In the genomic region with DNA sequence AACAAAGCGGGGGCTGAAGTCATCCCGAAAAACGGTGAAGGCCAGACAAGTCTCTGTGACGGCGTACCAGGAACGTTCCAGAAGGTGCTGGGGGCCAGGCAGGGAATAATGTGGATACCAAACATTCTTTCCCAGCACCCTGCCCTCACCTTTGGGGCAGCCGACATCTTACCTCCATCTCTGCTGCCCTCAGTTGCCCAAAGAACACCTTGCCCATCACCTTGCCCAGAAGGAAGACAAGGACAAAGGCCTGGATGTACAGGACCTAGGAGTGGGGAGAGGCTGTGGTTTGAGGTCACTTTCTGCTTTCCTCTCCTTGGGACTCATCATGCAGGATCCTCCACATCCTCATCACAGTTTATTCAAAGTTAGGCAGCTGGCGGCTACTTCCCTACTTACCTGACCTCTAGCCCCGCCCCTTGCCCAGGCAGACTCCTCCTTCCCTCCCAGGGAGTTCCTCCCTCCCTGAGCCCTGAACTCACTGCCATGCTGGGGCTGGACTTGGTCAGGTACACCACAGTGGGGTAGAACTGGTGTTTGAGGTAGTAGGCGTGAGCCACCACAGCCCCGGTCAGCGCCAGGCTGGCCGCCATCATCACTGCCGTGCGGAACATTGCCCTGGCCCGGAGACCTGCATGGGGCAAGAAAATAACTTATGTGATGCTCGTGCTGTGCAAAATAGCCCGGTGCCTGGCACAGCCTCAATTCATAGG, we compare ENCODE assay signal across 8 cellular contexts. TPM values are rescaled to one million over a fixed set of nuclear protein-coding genes. Genes with fewer than 3 reads are reported as not detected.
DNase-seq lines count a peak whose midpoint lies in the region; TF ChIP-seq lines count a peak whose summit lies in the region.

No MANE protein-coding gene starts in this region.

- H3K27ac ChIP-seq in SK-N-MC: no peak overlapping the region
- peak overlapping the region; percentile 94 to 98 for H3K27ac ChIP-seq in coronary artery
- H3K27ac ChIP-seq in mesodermal cell (ENCODE audit: low read depth, low read length, severe bottlenecking): no peak overlapping the region
- H3K27ac ChIP-seq in thyroid gland: peak overlapping the region in 1 of 3 donors; percentile 96

- peak overlapping the region; percentile 99 for H3K9ac ChIP-seq in SK-N-MC (ENCODE audit: insufficient read length)

- DNase-seq in AG10803 (ENCODE audit: low read depth) (no peak), H7 (peak; percentile 91), SK-N-MC (ENCODE audit: low read depth, low spot score) (no peak), coronary artery (ENCODE audit: low spot score) (peak; percentile 70), thyroid gland (peak; percentile 77 to 81), AG08396 (ENCODE audit: low spot score) (no peak), superior temporal gyrus (ENCODE audit: extremely low spot score) (no peak)

- H3K4me3 ChIP-seq in AG10803 (ENCODE audit: low read length): peak overlapping the region; percentile 94
- peak overlapping the region; percentile 96 for H3K4me3 ChIP-seq in H7 (ENCODE audit: insufficient read depth, low read depth, low read length)
- H3K4me3 ChIP-seq in SK-N-MC: peak overlapping the region; percentile 100
- peak overlapping the region; percentile 83 for H3K4me3 ChIP-seq in coronary artery
- H3K4me3 ChIP-seq in mesodermal cell (ENCODE audit: extremely low read depth, insufficient read depth, low read length, poor library complexity, severe bottlenecking): peak overlapping the region; percentile 99
- peak overlapping the region; percentile 50 to 90 (median 66) for H3K4me3 ChIP-seq in thyroid gland (replicated peaks in 1 of 3)

- no peak for TF ChIP-seq CTCF in AG10803 (conservative IDR thresholded peaks at IDR 0.05; ENCODE audit: low read length)
- no peak for TF ChIP-seq CTCF in coronary artery (IDR thresholded peaks at IDR 0.05)
- TF ChIP-seq CTCF in thyroid gland (IDR thresholded peaks at IDR 0.05): no peak

- no peaks in the 10 kb centered on the region for H3K9me3 ChIP-seq in SK-N-MC (ENCODE audit: low read depth, low read length)
- H3K9me3 ChIP-seq in mesodermal cell (ENCODE audit: control insufficient read depth, low read length): no peaks in the 10 kb centered on the region
- no peaks in the 10 kb centered on the region for H3K9me3 ChIP-seq in thyroid gland

- no peak for TF ChIP-seq POLR2A in thyroid gland (IDR thresholded peaks at IDR 0.05)

- H3K36me3 ChIP-seq in H7 (replicated peaks; ENCODE audit: control insufficient read depth, insufficient read depth, low read length) (peaks cover 29% of the 10 kb centered on the region), SK-N-MC (ENCODE audit: insufficient read depth, low read length) (peaks cover 17% of the 10 kb centered on the region; the same call in 1 of the 2 replicates), mesodermal cell (ENCODE audit: control insufficient read depth, insufficient read depth, low read length) (peaks cover 49% of the 10 kb centered on the region), thyroid gland (peaks cover 44 to 48% of the 10 kb centered on the region in 2 donors)

- no peaks in the 10 kb centered on the region for H3K27me3 ChIP-seq in H7 (ENCODE audit: control insufficient read depth, insufficient read depth, low read length)
- no peaks in the 10 kb centered on the region for H3K27me3 ChIP-seq in thyroid gland

- H3K4me1 ChIP-seq in mesodermal cell (ENCODE audit: control insufficient read depth, insufficient read depth, low read length, poor library complexity, severe bottlenecking) (peaks cover 9% of the 10 kb centered on the region), thyroid gland (peaks cover 24 to 29% of the 10 kb centered on the region in 2 donors)

- whole genome bisulfite sequencing in mesodermal cell (ENCODE audit: insufficient coverage in 2 of 2), 2 experiments: 56 to 63% methylated on average over 14 to 15 of the region's 18 CpGs
- WGBS in thyroid gland, 2 donors: 40 to 44% methylated on average over 18 of the region's 18 CpGs

- intact Hi-C loops in thyroid gland (cut with DNase I): loop anchor here (5.0 kb wide), 1 partner anchor 49 kb away; a partner anchor contains a TSS

RNA-seq across cellular contexts. Expression of a gene that starts 1.2 kb away (rescaled TPM):
- total RNA-seq in H7 (2014; rRNA removed; shearing (Covaris generic)): 11.5 and 21.9 TPM in 2 replicates
- 39.7 TPM for polyA plus RNA-seq in mesodermal cell (2013, experiment 1 of 2)
- 33.4 TPM for polyA plus RNA-seq in mesodermal cell (2013, experiment 2 of 2)
- total RNA-seq in thyroid gland: 100 to 1,000 TPM in 1 of 4 donors, 10 to 100 TPM in 3; 28.8 to 103 (median 69.7) TPM

RNA-seq across cellular contexts. Expression of a gene that starts 11.0 kb away (rescaled TPM):
- 89.9 and 93.3 TPM in 2 replicates for total RNA-seq in H7 (2014; rRNA removed; shearing (Covaris generic))
- 38.0 TPM for polyA plus RNA-seq in mesodermal cell (2013, experiment 1 of 2)
- polyA plus RNA-seq in mesodermal cell (2013, experiment 2 of 2): 31.1 TPM
- total RNA-seq in thyroid gland: 100 to 1,000 TPM in 2 of 4 donors, 10 to 100 TPM in 2; 70.9 to 112 (median 91.6) TPM

RNA-seq across cellular contexts. Expression of a gene that starts 11.2 kb away (rescaled TPM):
- 779 and 1,014 TPM in 2 replicates for total RNA-seq in H7 (2014; rRNA removed; shearing (Covaris generic))
- polyA plus RNA-seq in mesodermal cell (2013, experiment 1 of 2): 921 TPM
- 789 TPM for polyA plus RNA-seq in mesodermal cell (2013, experiment 2 of 2)
- total RNA-seq in thyroid gland: 1,000 to 10,000 TPM in 1 of 4 donors, 100 to 1,000 TPM in 3; 524 to 2,189 (median 600) TPM

RNA-seq across cellular contexts. Expression of a gene that starts 15.6 kb away (rescaled TPM):
- total RNA-seq in H7 (2014; rRNA removed; shearing (Covaris generic)): 14.1 and 22.5 TPM in 2 replicates
- 7.3 TPM for polyA plus RNA-seq in mesodermal cell (2013, experiment 1 of 2)
- polyA plus RNA-seq in mesodermal cell (2013, experiment 2 of 2): 4.8 TPM
- 10 to 100 TPM; 17.3 to 38.5 (median 25.9) TPM for total RNA-seq in thyroid gland

RNA-seq across cellular contexts. Expression of a gene that starts 21.5 kb away (rescaled TPM):
- total RNA-seq in H7 (2014; rRNA removed; shearing (Covaris generic)): 31.9 and 45.2 TPM in 2 replicates
- 40.0 TPM for polyA plus RNA-seq in mesodermal cell (2013, experiment 1 of 2)
- polyA plus RNA-seq in mesodermal cell (2013, experiment 2 of 2): 40.8 TPM
- total RNA-seq in thyroid gland: 10 to 100 TPM; 20.0 to 99.4 (median 53.5) TPM

Comparison
In these comparisons a context has a peak if more than half of its experiments do, and no peak if none do; other contexts are left out.
1. DNase-seq: peak in H7 (single experiment), coronary artery (single experiment) and thyroid gland (2 of 2); none in AG10803 (single experiment), SK-N-MC (single experiment), AG08396 (single experiment) and superior temporal gyrus (single experiment).
2. H3K27ac ChIP-seq: peak in coronary artery (2 of 2); none in SK-N-MC (single experiment) and mesodermal cell (single experiment).
3. Peak in every context shown above with its lines, with median percentiles within 50 percentile points of each other: H3K4me3 ChIP-seq.